Comparison of ENCODE assay signal across 1 cellular context in the genomic region with DNA sequence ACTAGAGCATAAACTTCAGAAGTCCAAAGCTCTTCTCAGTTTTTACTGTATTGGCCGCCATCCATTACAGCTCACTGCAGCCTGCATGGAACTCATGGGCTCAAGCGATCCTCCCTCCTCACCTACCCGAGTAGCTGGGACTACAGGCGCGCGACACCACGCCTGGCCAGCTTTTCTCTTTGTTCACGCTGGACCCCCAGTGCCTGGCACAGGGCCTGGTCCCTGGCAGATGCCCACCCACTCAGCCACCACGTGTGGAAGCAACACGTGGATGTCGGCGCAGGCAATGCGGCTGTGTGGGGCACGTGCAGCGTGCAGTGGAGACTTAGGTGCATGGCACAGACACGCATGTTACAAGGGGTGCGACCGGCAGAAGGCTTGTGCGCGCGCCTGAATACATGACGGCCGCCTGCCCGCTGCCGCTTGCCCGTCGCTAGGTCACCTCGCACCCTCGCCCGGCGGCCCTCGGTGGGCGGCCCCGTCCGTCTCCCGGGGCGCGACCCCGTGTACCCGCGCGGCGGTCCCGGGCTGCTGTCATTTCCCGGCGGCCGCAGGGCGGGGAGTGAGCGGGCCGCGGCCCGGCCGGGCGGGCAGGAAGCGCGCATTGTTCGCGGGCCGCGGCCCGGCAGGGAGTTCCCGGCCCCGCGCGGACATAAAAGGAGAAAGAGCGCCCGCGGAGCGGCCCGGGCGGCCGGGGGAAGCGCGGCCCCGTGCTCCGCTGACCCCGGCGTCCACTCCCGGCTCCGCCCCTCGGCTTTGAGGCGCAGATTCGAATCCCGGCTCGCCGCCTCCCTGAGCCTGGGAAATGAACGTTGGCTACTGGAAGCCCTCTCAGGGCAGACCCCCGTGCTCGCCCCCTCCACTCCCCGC.
TF ChIP-seq lines count a peak whose summit lies in the region.

No MANE protein-coding gene starts in this region.

TF ChIP-seq in WTC11, 78 proteins besides CTCF, POLR2A, EP300 and RAD21 (continued from another document):
- TF ChIP-seq, protein P1, sequence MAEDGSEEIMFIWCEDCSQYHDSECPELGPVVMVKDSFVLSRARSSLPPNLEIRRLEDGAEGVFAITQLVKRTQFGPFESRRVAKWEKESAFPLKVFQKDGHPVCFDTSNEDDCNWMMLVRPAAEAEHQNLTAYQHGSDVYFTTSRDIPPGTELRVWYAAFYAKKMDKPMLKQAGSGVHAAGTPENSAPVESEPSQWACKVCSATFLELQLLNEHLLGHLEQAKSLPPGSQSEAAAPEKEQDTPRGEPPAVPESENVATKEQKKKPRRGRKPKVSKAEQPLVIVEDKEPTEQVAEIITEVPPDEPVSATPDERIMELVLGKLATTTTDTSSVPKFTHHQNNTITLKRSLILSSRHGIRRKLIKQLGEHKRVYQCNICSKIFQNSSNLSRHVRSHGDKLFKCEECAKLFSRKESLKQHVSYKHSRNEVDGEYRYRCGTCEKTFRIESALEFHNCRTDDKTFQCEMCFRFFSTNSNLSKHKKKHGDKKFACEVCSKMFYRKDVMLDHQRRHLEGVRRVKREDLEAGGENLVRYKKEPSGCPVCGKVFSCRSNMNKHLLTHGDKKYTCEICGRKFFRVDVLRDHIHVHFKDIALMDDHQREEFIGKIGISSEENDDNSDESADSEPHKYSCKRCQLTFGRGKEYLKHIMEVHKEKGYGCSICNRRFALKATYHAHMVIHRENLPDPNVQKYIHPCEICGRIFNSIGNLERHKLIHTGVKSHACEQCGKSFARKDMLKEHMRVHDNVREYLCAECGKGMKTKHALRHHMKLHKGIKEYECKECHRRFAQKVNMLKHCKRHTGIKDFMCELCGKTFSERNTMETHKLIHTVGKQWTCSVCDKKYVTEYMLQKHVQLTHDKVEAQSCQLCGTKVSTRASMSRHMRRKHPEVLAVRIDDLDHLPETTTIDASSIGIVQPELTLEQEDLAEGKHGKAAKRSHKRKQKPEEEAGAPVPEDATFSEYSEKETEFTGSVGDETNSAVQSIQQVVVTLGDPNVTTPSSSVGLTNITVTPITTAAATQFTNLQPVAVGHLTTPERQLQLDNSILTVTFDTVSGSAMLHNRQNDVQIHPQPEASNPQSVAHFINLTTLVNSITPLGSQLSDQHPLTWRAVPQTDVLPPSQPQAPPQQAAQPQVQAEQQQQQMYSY (CRISPR knock-in tag; IDR thresholded peaks at IDR 0.05) = peak; percentile 43; the same call in 1 of the 2 replicates
- no peak for TF ChIP-seq ZNF416 (CRISPR knock-in tag; IDR thresholded peaks at IDR 0.05)
- TF ChIP-seq JUN (CRISPR knock-in tag; IDR thresholded peaks at IDR 0.05) = no peak
- TF ChIP-seq TP53 (CRISPR knock-in tag; IDR thresholded peaks at IDR 0.05) = no peak; the same call in 1 of the 2 replicates
- TF ChIP-seq, protein P2, sequence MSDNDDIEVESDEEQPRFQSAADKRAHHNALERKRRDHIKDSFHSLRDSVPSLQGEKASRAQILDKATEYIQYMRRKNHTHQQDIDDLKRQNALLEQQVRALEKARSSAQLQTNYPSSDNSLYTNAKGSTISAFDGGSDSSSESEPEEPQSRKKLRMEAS (CRISPR knock-in tag; IDR thresholded peaks at IDR 0.05) = peak; percentile 92
- TF ChIP-seq, protein P3, sequence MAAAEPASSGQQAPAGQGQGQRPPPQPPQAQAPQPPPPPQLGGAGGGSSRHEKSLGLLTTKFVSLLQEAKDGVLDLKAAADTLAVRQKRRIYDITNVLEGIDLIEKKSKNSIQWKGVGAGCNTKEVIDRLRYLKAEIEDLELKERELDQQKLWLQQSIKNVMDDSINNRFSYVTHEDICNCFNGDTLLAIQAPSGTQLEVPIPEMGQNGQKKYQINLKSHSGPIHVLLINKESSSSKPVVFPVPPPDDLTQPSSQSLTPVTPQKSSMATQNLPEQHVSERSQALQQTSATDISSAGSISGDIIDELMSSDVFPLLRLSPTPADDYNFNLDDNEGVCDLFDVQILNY (CRISPR knock-in tag; IDR thresholded peaks at IDR 0.05) = peak; percentile 62; the same call in 1 of the 2 replicates
- TF ChIP-seq, protein P4, sequence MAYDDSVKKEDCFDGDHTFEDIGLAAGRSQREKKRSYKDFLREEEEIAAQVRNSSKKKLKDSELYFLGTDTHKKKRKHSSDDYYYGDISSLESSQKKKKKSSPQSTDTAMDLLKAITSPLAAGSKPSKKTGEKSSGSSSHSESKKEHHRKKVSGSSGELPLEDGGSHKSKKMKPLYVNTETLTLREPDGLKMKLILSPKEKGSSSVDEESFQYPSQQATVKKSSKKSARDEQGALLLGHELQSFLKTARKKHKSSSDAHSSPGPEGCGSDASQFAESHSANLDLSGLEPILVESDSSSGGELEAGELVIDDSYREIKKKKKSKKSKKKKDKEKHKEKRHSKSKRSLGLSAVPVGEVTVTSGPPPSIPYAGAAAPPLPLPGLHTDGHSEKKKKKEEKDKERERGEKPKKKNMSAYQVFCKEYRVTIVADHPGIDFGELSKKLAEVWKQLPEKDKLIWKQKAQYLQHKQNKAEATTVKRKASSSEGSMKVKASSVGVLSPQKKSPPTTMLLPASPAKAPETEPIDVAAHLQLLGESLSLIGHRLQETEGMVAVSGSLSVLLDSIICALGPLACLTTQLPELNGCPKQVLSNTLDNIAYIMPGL (CRISPR knock-in tag; IDR thresholded peaks at IDR 0.05) = 0 out of 2 replicates have a peak, but pooled peaks have one; percentile 18
- 0 out of 2 replicates have a peak, but pooled peaks have one; percentile 47 for TF ChIP-seq FOXK1 (CRISPR knock-in tag; IDR thresholded peaks at IDR 0.05)
- TF ChIP-seq ZNF121 (CRISPR knock-in tag; IDR thresholded peaks at IDR 0.05) = 0 out of 2 replicates have a peak, but pooled peaks have one; percentile 11
- TF ChIP-seq, protein P5, sequence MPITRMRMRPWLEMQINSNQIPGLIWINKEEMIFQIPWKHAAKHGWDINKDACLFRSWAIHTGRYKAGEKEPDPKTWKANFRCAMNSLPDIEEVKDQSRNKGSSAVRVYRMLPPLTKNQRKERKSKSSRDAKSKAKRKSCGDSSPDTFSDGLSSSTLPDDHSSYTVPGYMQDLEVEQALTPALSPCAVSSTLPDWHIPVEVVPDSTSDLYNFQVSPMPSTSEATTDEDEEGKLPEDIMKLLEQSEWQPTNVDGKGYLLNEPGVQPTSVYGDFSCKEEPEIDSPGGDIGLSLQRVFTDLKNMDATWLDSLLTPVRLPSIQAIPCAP (CRISPR knock-in tag; IDR thresholded peaks at IDR 0.05) = 0 out of 2 replicates have a peak, but pooled peaks have one; percentile 53
- TF ChIP-seq MYBL2 (CRISPR knock-in tag; IDR thresholded peaks at IDR 0.05) = 0 out of 2 replicates have a peak, but pooled peaks have one; percentile 20
- TF ChIP-seq, protein P6, sequence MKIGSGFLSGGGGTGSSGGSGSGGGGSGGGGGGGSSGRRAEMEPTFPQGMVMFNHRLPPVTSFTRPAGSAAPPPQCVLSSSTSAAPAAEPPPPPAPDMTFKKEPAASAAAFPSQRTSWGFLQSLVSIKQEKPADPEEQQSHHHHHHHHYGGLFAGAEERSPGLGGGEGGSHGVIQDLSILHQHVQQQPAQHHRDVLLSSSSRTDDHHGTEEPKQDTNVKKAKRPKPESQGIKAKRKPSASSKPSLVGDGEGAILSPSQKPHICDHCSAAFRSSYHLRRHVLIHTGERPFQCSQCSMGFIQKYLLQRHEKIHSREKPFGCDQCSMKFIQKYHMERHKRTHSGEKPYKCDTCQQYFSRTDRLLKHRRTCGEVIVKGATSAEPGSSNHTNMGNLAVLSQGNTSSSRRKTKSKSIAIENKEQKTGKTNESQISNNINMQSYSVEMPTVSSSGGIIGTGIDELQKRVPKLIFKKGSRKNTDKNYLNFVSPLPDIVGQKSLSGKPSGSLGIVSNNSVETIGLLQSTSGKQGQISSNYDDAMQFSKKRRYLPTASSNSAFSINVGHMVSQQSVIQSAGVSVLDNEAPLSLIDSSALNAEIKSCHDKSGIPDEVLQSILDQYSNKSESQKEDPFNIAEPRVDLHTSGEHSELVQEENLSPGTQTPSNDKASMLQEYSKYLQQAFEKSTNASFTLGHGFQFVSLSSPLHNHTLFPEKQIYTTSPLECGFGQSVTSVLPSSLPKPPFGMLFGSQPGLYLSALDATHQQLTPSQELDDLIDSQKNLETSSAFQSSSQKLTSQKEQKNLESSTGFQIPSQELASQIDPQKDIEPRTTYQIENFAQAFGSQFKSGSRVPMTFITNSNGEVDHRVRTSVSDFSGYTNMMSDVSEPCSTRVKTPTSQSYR (CRISPR knock-in tag; IDR thresholded peaks at IDR 0.05) = peak; percentile 31; the same call in 1 of the 2 replicates
- peak; percentile 75; the same call in 1 of the 2 replicates for TF ChIP-seq FOXP1 (CRISPR knock-in tag; IDR thresholded peaks at IDR 0.05; ENCODE audit: borderline replicate concordance)
- TF ChIP-seq, protein P7, sequence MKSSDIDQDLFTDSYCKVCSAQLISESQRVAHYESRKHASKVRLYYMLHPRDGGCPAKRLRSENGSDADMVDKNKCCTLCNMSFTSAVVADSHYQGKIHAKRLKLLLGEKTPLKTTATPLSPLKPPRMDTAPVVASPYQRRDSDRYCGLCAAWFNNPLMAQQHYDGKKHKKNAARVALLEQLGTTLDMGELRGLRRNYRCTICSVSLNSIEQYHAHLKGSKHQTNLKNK (CRISPR knock-in tag; IDR thresholded peaks at IDR 0.05) = no peak
- 0 out of 2 replicates have a peak, but pooled peaks have one; percentile 67 for TF ChIP-seq ZNF219 (CRISPR knock-in tag; IDR thresholded peaks at IDR 0.05; ENCODE audit: borderline replicate concordance)
- no peak for TF ChIP-seq TCF7 (CRISPR knock-in tag; IDR thresholded peaks at IDR 0.05; ENCODE audit: low read depth)
- TF ChIP-seq HMGA2 (CRISPR knock-in tag; IDR thresholded peaks at IDR 0.05) = no peak
- TF ChIP-seq, protein P8, sequence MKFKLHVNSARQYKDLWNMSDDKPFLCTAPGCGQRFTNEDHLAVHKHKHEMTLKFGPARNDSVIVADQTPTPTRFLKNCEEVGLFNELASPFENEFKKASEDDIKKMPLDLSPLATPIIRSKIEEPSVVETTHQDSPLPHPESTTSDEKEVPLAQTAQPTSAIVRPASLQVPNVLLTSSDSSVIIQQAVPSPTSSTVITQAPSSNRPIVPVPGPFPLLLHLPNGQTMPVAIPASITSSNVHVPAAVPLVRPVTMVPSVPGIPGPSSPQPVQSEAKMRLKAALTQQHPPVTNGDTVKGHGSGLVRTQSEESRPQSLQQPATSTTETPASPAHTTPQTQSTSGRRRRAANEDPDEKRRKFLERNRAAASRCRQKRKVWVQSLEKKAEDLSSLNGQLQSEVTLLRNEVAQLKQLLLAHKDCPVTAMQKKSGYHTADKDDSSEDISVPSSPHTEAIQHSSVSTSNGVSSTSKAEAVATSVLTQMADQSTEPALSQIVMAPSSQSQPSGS (CRISPR knock-in tag; IDR thresholded peaks at IDR 0.05; ENCODE audit: borderline replicate concordance, low read depth) = no peak
- no peak for TF ChIP-seq TEAD4 (CRISPR knock-in tag; IDR thresholded peaks at IDR 0.05)
- TF ChIP-seq ZNF423 (CRISPR knock-in tag; IDR thresholded peaks at IDR 0.05) = peak; percentile 13; the same call in 1 of the 2 replicates
